ENCODE assay signal across 1 cellular context in genomic region chr19:4279530-4280422, GRCh38.
TF ChIP-seq lines count a peak whose summit lies in the region.

No MANE protein-coding gene starts in this region.

TF ChIP-seq in K562, 482 proteins besides CTCF, POLR2A, EP300 and RAD21:
- TF ChIP-seq ZBTB33 (CRISPR knock-in tag; IDR thresholded peaks at IDR 0.05) (peak; percentile 70; the same call in 1 of the 2 replicates), TAF15 (IDR thresholded peaks at IDR 0.05; ENCODE audit: low read depth, low read length) (no peak)
